ENCODE assay signal across 7 cellular contexts in genomic region chr6:137233561-137234504, GRCh38. TPM values are rescaled to one million over a fixed set of nuclear protein-coding genes. Genes with fewer than 3 reads are reported as not detected.
DNase-seq lines count a peak whose midpoint lies in the region; ATAC-seq and TF ChIP-seq lines count a peak whose summit lies in the region.

No MANE protein-coding gene starts in this region.

- peak; percentile 40 to 83 (median 73) for ATAC-seq in psoas muscle
- no peak for ATAC-seq in GM18517 (IDR thresholded peaks at IDR 0.05; ENCODE audit: unreplicated experiment)

- TF ChIP-seq EP300 in esophagus muscularis mucosa (IDR thresholded peaks at IDR 0.05), result no peak

- H3K9me3 ChIP-seq in esophagus muscularis mucosa (no peaks in the 10 kb centered on the region), psoas muscle (no peaks in the 10 kb centered on the region)

- intact Hi-C loops in esophagus muscularis mucosa (cut with DNase I), result no loop called here
- intact Hi-C loops in psoas muscle (cut with DNase I), result no loop called here

- 53% methylated on average over 5 of the region's 5 CpGs for WGBS in esophagus muscularis mucosa
- 36 to 45% (median 39%) methylated on average over 5 of the region's 5 CpGs for WGBS in psoas muscle, 3 donors

- TF ChIP-seq CTCF in esophagus muscularis mucosa (IDR thresholded peaks at IDR 0.05), result no peak
- TF ChIP-seq CTCF in psoas muscle (IDR thresholded peaks at IDR 0.05), result no peak

- in situ Hi-C loops in SK-MEL-5 (cut with HindIII; ENCODE audit: low pct_unique_long_range_greater_than_20kb, low sequenced_read_pairs), result no loop called here

- H3K36me3 ChIP-seq in esophagus muscularis mucosa, result no peaks in the 10 kb centered on the region
- no peaks in the 10 kb centered on the region for H3K36me3 ChIP-seq in psoas muscle (ENCODE audit: insufficient read depth in 1 of 2, low read depth in 1 of 2)

- no peak for TF ChIP-seq POLR2A in esophagus muscularis mucosa (IDR thresholded peaks at IDR 0.05; ENCODE audit: low read depth)

- H3K27me3 ChIP-seq in esophagus muscularis mucosa, result no peaks in the 10 kb centered on the region
- H3K27me3 ChIP-seq in psoas muscle (ENCODE audit: insufficient read depth in 3 of 3, low read length in 2 of 3), result no peaks in the 10 kb centered on the region

- H3K4me3 ChIP-seq in esophagus muscularis mucosa, result no peak overlapping the region
- no peak overlapping the region for H3K4me3 ChIP-seq in psoas muscle

- DNase-seq in H4 (ENCODE audit: low spot score), result peak; percentile 75
- DNase-seq in SK-MEL-5 (ENCODE audit: low read depth, low spot score), result peak; percentile 47
- peak; percentile 85 for DNase-seq in esophagus muscularis mucosa (ENCODE audit: extremely low spot score)
- peak; percentile 56 to 67 for DNase-seq in psoas muscle
- no peak for DNase-seq in HUDEP-2 (lab: John Stamatoyannopoulos, UW; ENCODE audit: unreplicated experiment in 76 of 76)
- DNase-seq in NCI-H1105 (lab: John Stamatoyannopoulos, UW), result no peak

- H3K4me1 ChIP-seq in esophagus muscularis mucosa (peaks cover 26 to 32% (median 28%) of the 10 kb centered on the region in 4 donors), psoas muscle (peaks cover 14% of the 10 kb centered on the region)

- H3K27ac ChIP-seq in esophagus muscularis mucosa (replicated peaks in 1 of 4), result peak overlapping the region; percentile 39 to 62 (median 58)
- H3K27ac ChIP-seq in psoas muscle, result peak overlapping the region; percentile 52

RNA-seq across cellular contexts. Expression of gene IFNGR1, which starts 14.6 kb away (rescaled TPM):
- 21.9 and 39.1 TPM in 2 replicates for total RNA-seq in H4 (2014; rRNA removed; shearing (Covaris generic))
- 40.5 and 42.9 TPM in 2 replicates for total RNA-seq in SK-MEL-5 (2014; rRNA removed; shearing (Covaris generic))
- polyA plus RNA-seq in SK-MEL-5 (2015; cell fraction: cytosol; rRNA removed), result 20.1 and 23.4 TPM in 2 replicates
- polyA plus RNA-seq in SK-MEL-5 (2015; cell fraction: nucleus; rRNA removed), result 23.6 and 23.7 TPM in 2 replicates
- total RNA-seq in esophagus muscularis mucosa (10 to 100 TPM; 52.8 to 95.9 (median 62.9) TPM), psoas muscle (10 to 100 TPM; 36.9 to 72.2 (median 51.6) TPM)
- 100 to 1,000 TPM in 1 of 3 donors, 10 to 100 TPM in 2; 43.1 to 122 (median 50.7) TPM for polyA plus RNA-seq in psoas muscle

Comparison
In these comparisons a context has a peak if more than half of its experiments do, and no peak if none do; other contexts are left out.
1. DNase-seq: peak in H4 (single experiment), SK-MEL-5 (single experiment), esophagus muscularis mucosa (single experiment) and psoas muscle (2 of 2); none in HUDEP-2 (0 of 76) and NCI-H1105 (single experiment).